Comparison of ENCODE assay signal across 8 cellular contexts in the genomic region with DNA sequence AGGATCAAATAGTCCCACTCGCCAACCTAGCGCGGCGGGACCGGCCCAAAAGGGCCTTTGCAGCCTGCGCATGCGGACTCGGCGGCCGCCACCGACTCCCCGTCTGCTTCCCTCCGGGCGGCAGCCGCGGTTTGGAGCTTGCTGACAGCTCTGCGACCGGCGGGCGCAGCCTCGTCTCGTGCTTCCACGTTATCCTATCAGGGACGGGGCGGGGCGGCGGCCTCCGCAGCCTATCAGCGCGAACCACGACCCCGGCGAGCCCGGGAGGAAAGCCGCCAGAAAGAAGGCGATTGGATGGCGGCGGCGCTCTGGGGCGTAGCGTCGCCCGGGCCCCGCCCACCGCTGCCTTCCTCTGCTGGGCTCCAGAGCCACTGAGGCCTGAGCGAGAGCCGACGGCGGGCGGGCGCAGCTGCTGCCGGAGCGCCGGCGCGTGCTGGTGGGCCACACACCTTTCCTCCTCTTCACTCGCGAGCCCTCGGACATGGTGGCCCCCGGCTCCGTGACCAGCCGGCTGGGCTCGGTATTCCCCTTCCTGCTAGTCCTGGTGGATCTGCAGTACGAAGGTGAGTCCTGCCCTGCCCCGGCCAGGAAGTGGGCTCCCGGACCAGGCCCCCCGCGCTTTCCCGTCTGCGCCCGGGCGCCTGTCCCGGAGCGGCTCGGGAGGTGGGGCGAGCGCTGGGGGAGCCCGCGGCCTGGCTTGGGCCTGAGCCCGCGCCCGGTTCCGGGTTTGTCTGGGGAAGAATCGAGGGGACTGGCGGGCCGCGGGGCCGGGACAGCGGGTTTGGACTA. TPM values are rescaled to one million over a fixed set of nuclear protein-coding genes. Genes with fewer than 3 reads are reported as not detected.
DNase-seq lines count a peak whose midpoint lies in the region; ATAC-seq and TF ChIP-seq lines count a peak whose summit lies in the region.

A gene with protein sequence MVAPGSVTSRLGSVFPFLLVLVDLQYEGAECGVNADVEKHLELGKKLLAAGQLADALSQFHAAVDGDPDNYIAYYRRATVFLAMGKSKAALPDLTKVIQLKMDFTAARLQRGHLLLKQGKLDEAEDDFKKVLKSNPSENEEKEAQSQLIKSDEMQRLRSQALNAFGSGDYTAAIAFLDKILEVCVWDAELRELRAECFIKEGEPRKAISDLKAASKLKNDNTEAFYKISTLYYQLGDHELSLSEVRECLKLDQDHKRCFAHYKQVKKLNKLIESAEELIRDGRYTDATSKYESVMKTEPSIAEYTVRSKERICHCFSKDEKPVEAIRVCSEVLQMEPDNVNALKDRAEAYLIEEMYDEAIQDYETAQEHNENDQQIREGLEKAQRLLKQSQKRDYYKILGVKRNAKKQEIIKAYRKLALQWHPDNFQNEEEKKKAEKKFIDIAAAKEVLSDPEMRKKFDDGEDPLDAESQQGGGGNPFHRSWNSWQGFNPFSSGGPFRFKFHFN (plus strand): TSS at position 365 of the 789 bp plus-strand sequence. CDS start 117 bp downstream, at position 482.

- peaks cover 5% of the 10 kb centered on the region for H3K36me3 ChIP-seq in WERI-Rb-1
- H3K36me3 ChIP-seq in mammary epithelial cell (ENCODE audit: insufficient read depth, low read length): no peaks in the 10 kb centered on the region

- H4K20me1 ChIP-seq in mammary epithelial cell (ENCODE audit: insufficient read depth, low read length): no peaks in the 10 kb centered on the region

- H3K9me3 ChIP-seq in WERI-Rb-1 (ENCODE audit: severe bottlenecking): peaks cover 1% of the 10 kb centered on the region
- no peaks in the 10 kb centered on the region for H3K9me3 ChIP-seq in mammary epithelial cell (replicated peaks; ENCODE audit: insufficient read depth, low read length)
- no peaks in the 10 kb centered on the region for H3K9me3 ChIP-seq in iPS-18c (ENCODE audit: control insufficient read depth, insufficient read depth, low read length)

- H3K27ac ChIP-seq in WERI-Rb-1 (peak within 1 kb of the TSS; percentile 93), mammary epithelial cell (ENCODE audit: insufficient read depth, low read depth, low read length) (peak within 1 kb of the TSS; percentile 73), skin epidermis (peak within 1 kb of the TSS; percentile 65 to 98 (median 93))

- H3K79me2 ChIP-seq in mammary epithelial cell (ENCODE audit: insufficient read depth, low read length): peaks cover 69% of the 10 kb centered on the region

- intact Hi-C loops in mammary epithelial cell (cut with micrococcal nuclease): loop anchor here (2.0 to 5.0 kb wide), 4 partner anchors 34 to 155 kb away; no protein-coding TSS in a partner anchor

- WGBS in mammary epithelial cell (ENCODE audit: low coverage, missing lambda C conversion rate): 1% methylated on average over 8 of the region's 89 CpGs

- peak within 1 kb of the TSS; percentile 97 for H2AFZ ChIP-seq in mammary epithelial cell (ENCODE audit: low read depth, low read length)

- peak; percentile 94 for DNase-seq in ACHN
- peak; percentile 95 for DNase-seq in NCI-H2227 (lab: John Stamatoyannopoulos, UW; ENCODE audit: unreplicated experiment)
- DNase-seq in WERI-Rb-1: peak; percentile 100
- DNase-seq in mammary epithelial cell: peak; percentile 98

- TF ChIP-seq CTCF in WERI-Rb-1 (IDR thresholded peaks at IDR 0.05; ENCODE audit: low read depth, low read length): no peak
- no peak for TF ChIP-seq CTCF in mammary epithelial cell (conservative IDR thresholded peaks at IDR 0.05 in 1 of 2, IDR thresholded peaks at IDR 0.05 in 1 of 2; ENCODE audit: extremely low read depth in 1 of 2, insufficient read depth in 1 of 2, low read depth in 1 of 2, low read length in 2 of 2)

- H3K27me3 ChIP-seq in WERI-Rb-1 (ENCODE audit: insufficient read depth, low read depth, severe bottlenecking) (no peaks in the 10 kb centered on the region), mammary epithelial cell (ENCODE audit: insufficient read depth, low read length) (no peaks in the 10 kb centered on the region)

- H3K4me1 ChIP-seq in mammary epithelial cell (ENCODE audit: insufficient read depth, low read length): peaks cover 17% of the 10 kb centered on the region

- CTCF ChIA-PET in mammary epithelial cell (lab: Charles Lee; ENCODE audit: low non-redundant PET): interaction anchor here (0.5 kb wide), 1 partner anchor 16 kb away, joined by 3 read pairs; no protein-coding TSS in a partner anchor

- peak within 1 kb of the TSS; percentile 98 for H3K4me3 ChIP-seq in WERI-Rb-1 (ENCODE audit: low read depth, low read length)
- peak within 1 kb of the TSS; percentile 90 to 97 (median 96) for H3K4me3 ChIP-seq in mammary epithelial cell (replicated peaks in 1 of 3; ENCODE audit: insufficient read depth in 1 of 3, low read depth in 2 of 3, low read length in 3 of 3)
- peak within 1 kb of the TSS; percentile 82 for H3K4me3 ChIP-seq in iPS-18c (ENCODE audit: insufficient read depth, low read depth, low read length)
- peak within 1 kb of the TSS; percentile 50 to 94 (median 88) for H3K4me3 ChIP-seq in skin epidermis

- ATAC-seq in GM18873 (IDR thresholded peaks at IDR 0.05; ENCODE audit: low FRiP score, unreplicated experiment): peak; percentile 95
- ATAC-seq in HG03139 (IDR thresholded peaks at IDR 0.05; ENCODE audit: unreplicated experiment): peak; percentile 93

- in situ Hi-C loops in ACHN (cut with HindIII; ENCODE audit: low pct_ligation_motif_present, low pct_unique_long_range_greater_than_20kb, low sequenced_read_pairs): no loop called here
- in situ Hi-C loops in mammary epithelial cell (cut with MboI; ENCODE audit: low sequenced_read_pairs in 2 of 2): no loop called here

- no TSS peak for BruUV-seq in mammary epithelial cell (replicated peaks; lab: Mats Ljungman, UMichigan)

- dilution Hi-C loops in mammary epithelial cell (cut with HindIII; ENCODE audit: low sequenced_read_pairs): no loop called here

- H3K9ac ChIP-seq in mammary epithelial cell (ENCODE audit: insufficient read depth, low read length): peak within 1 kb of the TSS; percentile 90

- H3K4me2 ChIP-seq in mammary epithelial cell (ENCODE audit: insufficient read depth, low read depth, low read length): peak within 1 kb of the TSS; percentile 96

RNA-seq across cellular contexts. Expression of the gene that starts here (rescaled TPM):
- total RNA-seq in mammary epithelial cell: 10 to 100 TPM; 46.1 to 50.0 TPM
- 14.2 TPM for polyA plus RNA-seq in mammary epithelial cell
- polyA minus RNA-seq in mammary epithelial cell: 36.7 TPM

Comparison
In these comparisons a context has a peak if more than half of its experiments do, and no peak if none do; other contexts are left out.
1. Peak in every context shown above with its lines: DNase-seq, ATAC-seq, H3K4me3 ChIP-seq and H3K27ac ChIP-seq.